Comparison of ENCODE assay signal across 24 cellular contexts in the genomic region with DNA sequence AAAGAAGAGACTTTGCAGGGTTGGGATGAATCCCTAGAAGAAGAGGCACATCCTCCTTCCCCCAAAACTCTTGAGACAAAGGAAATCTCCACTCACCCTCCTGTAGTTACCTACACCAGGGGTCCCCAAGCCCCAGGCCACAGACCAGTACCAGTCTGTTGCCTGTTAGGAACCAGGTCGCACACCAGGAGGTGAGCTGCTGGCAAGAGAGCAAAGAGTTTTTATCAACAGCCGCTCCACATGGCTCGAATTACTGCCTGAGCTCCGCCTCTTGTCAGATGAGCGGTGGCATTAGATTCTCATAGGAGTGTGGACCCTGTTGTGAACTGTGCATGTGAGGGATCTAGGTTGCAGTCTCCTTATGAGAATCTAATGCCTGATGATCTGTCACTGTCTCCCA.
"Had no signal": no experiment of that assay in that cellular context is flagged by ENCODE, and none has a peak within 500 bp of the region (broad histone marks: within the 10 kb centered on the region; RNA-seq: fewer than 3 reads in every experiment).

No MANE protein-coding gene starts in this region.

- H3K4me3 ChIP-seq: adrenal gland, body of pancreas, esophagus muscularis mucosa, left lung, lower lobe of right lung, mucosa of descending colon, stomach, thyroid gland, upper lobe of left lung, vagina had no signal

- DNase-seq: activated CD4-positive, alpha-beta T cell treated with anti-CD3 and anti-CD28 coated beads for 4 hours; activated CD4-positive, alpha-beta T cell treated with anti-CD3 and anti-CD28 coated beads, Interleukin-2, amount 50 U/mL, for 4 hours; activated naive CD4-positive, alpha-beta T cell treated with anti-CD3 and anti-CD28 coated beads for 36 hours; activated naive CD8-positive, alpha-beta T cell treated with anti-CD3 and anti-CD28 coated beads for 36 hours; activated T-cell treated with anti-CD3 and anti-CD28 coated beads for 4 hours; activated T-cell treated with anti-CD3 and anti-CD28 coated beads, Interleukin-2, amount 50 U/mL, for 72 hours; adrenal gland; body of pancreas; dermis blood vessel endothelial cell; effector CD4-positive, alpha-beta T cell; left lung; lower lobe of right lung; mesenchymal stem cell; mucosa of descending colon; right cardiac atrium; stimulated activated CD4-positive, alpha-beta T cell treated with anti-CD3 and anti-CD28 coated beads, Interleukin-15, amount 100 ng/mL, for 24 hours; stimulated activated CD4-positive, alpha-beta T cell treated with anti-CD3 and anti-CD28 coated beads, Interleukin-2, amount 100 ng/mL, for 24 hours; stimulated activated naive B cell treated with anti-CD40 and anti-IgM and Interleukin-4, amounts not matched to agents 10 μg/mL and 1 μg/mL and 100 μg/mL, for 72 hours; stomach; thyroid gland; upper lobe of left lung had no signal

- H3K36me3 ChIP-seq: adrenal gland, esophagus muscularis mucosa, left lung, lower lobe of right lung, stomach, thyroid gland, upper lobe of left lung, vagina had no signal

- H3K27ac ChIP-seq: adrenal gland, body of pancreas, esophagus muscularis mucosa, left lung, lower lobe of right lung, stomach, thyroid gland, upper lobe of left lung, vagina had no signal

- H3K4me1 ChIP-seq: adrenal gland, body of pancreas, esophagus muscularis mucosa, left lung, lower lobe of right lung, stomach, thyroid gland, upper lobe of left lung, vagina had no signal

- H3K27me3 ChIP-seq: adrenal gland, body of pancreas, esophagus muscularis mucosa, left lung, thyroid gland, upper lobe of left lung, vagina had no signal

- ATAC-seq: activated T-cell treated with anti-CD3 and anti-CD28 coated beads, Interleukin-2, amount 50 U/mL, for 72 hours; body of pancreas; left lung; lower lobe of right lung; mucosa of descending colon; natural killer cell treated with Interleukin-12 subunit alpha and Interleukin-12 subunit beta and Interleukin-15 and Interleukin-18, amount 100 ng/mL, for 72 hours; right cardiac atrium; stimulated activated naive B cell treated with anti-CD40 and anti-IgM and Interleukin-4, amounts not matched to agents 10 μg/mL and 1 μg/mL and 100 μg/mL, for 72 hours had no signal

- H3K9me3 ChIP-seq: adrenal gland, body of pancreas, esophagus muscularis mucosa, left lung, lower lobe of right lung, mucosa of descending colon, stomach, thyroid gland, upper lobe of left lung, vagina had no signal
